Comparison of ENCODE assay signal across 1 cellular context in the genomic region with DNA sequence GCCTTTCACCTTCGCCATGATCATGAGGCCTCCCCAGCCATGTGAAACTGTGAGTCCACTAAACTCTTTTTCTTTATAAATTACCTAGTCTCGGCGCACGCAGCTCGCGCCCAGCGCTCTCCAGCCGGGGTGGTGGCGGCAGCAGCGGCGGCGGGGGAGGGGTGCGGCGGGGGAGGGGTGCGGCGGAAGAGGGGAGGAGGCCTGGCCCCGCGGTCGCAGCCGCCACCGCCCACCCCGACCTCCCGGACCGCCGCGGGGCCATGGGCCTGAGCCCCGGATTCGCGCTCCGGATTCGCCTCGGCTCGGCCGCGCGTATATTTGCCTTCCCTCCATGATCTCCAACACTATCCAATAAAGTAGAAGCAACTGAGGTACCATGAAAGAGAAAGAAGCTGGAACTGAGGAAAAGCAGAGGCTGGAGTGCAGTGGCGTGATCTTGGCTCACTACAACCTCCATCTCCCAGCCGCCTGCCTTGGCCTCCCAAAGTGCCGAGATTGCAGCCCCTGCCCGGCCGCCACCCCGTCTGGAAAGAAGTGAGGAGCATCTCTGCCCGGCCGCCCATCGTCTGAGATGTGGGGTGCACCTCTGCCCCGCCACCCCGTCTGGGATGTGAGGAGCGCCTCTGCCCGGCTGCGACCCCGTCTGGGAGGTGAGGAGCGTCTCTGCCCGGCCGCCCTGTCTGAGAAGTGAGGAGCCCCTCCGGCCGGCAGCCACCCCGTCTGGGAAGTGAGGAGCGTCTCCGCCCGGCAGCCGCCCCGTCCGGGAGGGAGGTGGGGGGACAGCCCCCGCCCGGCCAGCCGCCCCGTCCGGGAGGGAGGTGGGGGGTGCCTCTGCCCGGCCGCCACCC. TPM values are rescaled to one million over a fixed set of nuclear protein-coding genes. Genes with fewer than 3 reads are reported as not detected.
"Had no signal": no experiment of that assay in that cellular context is flagged by ENCODE, and none has a peak within 500 bp of the region (broad histone marks: within the 10 kb centered on the region; RNA-seq: fewer than 3 reads in every experiment).

No MANE protein-coding gene starts in this region.

RNA-seq across cellular contexts. Expression of a gene that starts 47.2 kb away (rescaled TPM):
- polyA plus RNA-seq: K562 had no signal
